ENCODE assay signal across 20 cellular contexts in the genomic region with DNA sequence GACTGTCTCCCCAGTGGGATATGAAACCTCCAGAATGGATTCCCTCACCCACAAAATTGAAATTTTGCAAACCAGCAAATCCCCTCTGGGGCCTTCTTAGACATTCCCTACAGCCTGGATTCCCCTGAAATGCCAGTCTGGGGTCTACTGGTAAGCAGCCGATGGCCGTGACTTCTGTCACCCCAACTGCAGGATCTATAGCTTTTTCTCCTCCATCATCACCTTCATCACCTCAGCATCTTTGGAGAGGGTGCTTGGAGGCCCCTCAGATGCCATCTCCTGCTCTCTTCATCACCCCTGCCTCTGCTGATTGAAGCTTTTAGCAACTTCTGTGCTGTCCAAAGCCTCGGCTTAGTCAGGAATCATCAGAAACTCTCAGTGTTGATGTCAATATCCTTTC. TPM values are rescaled to one million over a fixed set of nuclear protein-coding genes. Genes with fewer than 3 reads are reported as not detected.
DNase-seq lines count a peak whose midpoint lies in the region; ATAC-seq and TF ChIP-seq lines count a peak whose summit lies in the region.
"Had no signal": no experiment of that assay in that cellular context is flagged by ENCODE, and none has a peak within 500 bp of the region (broad histone marks: within the 10 kb centered on the region; RNA-seq: fewer than 3 reads in every experiment).

No MANE protein-coding gene starts in this region.

- no peak for ATAC-seq in HG03342 (IDR thresholded peaks at IDR 0.05; ENCODE audit: unreplicated experiment)
- ATAC-seq: GM12878, HepG2 had no signal

- no peaks in the 10 kb centered on the region for H3K79me2 ChIP-seq in neural progenitor cell (ENCODE audit: low read depth)

- no peak overlapping the region for H3K4me2 ChIP-seq in neural progenitor cell

- peaks cover 15% of the 10 kb centered on the region for H3F3A ChIP-seq in neural progenitor cell (ENCODE audit: low read depth)

- peaks cover 3% of the 10 kb centered on the region for H3K9me3 Mint-ChIP-seq in neural progenitor cell
- H3K9me3 Mint-ChIP-seq: CD4-positive, alpha-beta T cell had no signal

- H3K9me3 ChIP-seq in neural progenitor cell (ENCODE audit: low read depth), result peaks cover 6% of the 10 kb centered on the region
- H3K9me3 ChIP-seq in tibial artery, result no peaks in the 10 kb centered on the region

- peaks cover 51% of the 10 kb centered on the region for H3K27me3 Mint-ChIP-seq in neural progenitor cell (ENCODE audit: insufficient read depth, low read depth)

- no peak overlapping the region for H2AFZ ChIP-seq in neural progenitor cell (replicated peaks)

- peaks cover 25% of the 10 kb centered on the region for H4K20me1 ChIP-seq in neural progenitor cell (ENCODE audit: low read depth)

- peak overlapping the region; percentile 75 for H3K4me3 Mint-ChIP-seq in neural progenitor cell
- H3K4me3 Mint-ChIP-seq: CD4-positive, alpha-beta T cell had no signal

- H3K4me3 ChIP-seq in coronary artery, result no peak overlapping the region
- H3K4me3 ChIP-seq in neural progenitor cell, result no peak overlapping the region
- no peak overlapping the region for H3K4me3 ChIP-seq in tibial artery
- H3K4me3 ChIP-seq: GM12878 had no signal

- H3K36me3 Mint-ChIP-seq in neural progenitor cell, result no peaks in the 10 kb centered on the region

- peaks cover 23% of the 10 kb centered on the region for H3K4me1 Mint-ChIP-seq in neural progenitor cell

- peaks cover 63% of the 10 kb centered on the region for H3K27me3 ChIP-seq in neural progenitor cell
- no peaks in the 10 kb centered on the region for H3K27me3 ChIP-seq in tibial artery

- 0 out of 2 replicates have a peak overlapping the region, but pooled peaks have one; percentile 45 for H3K27ac ChIP-seq in 22Rv1
- H3K27ac ChIP-seq in coronary artery, result peak overlapping the region; percentile 70 to 93
- H3K27ac ChIP-seq in neural progenitor cell, result no peak overlapping the region
- H3K27ac ChIP-seq in tibial artery, result peak overlapping the region; percentile 88 to 94

- H3K36me3 ChIP-seq in neural progenitor cell (no peaks in the 10 kb centered on the region), tibial artery (no peaks in the 10 kb centered on the region)

- peak; percentile 72 for DNase-seq in coronary artery (ENCODE audit: low spot score)
- no peak for DNase-seq in neural progenitor cell (ENCODE audit: low spot score)
- DNase-seq in tibial artery, result no peak
- DNase-seq in effector CD8-positive, alpha-beta T cell (lab: John Stamatoyannopoulos, UW), result no peak
- DNase-seq in GM13977 (ENCODE audit: low spot score), result no peak
- no peak for DNase-seq in A172 (ENCODE audit: low spot score)
- DNase-seq: 8988T; ACHN; C1 segment of cervical spinal cord; Calu3; CD4-positive, alpha-beta T cell; DMS 273 treated with DMSO at 0.1 percent for 48 hours; DMS79; GOT3; H9 had no signal

- in situ Hi-C loops in GM13977 (cut with MboI; ENCODE audit: low pct_unique_long_range_greater_than_20kb, low sequenced_read_pairs, unreplicated experiment), result loop anchor here (5.0 to 25.0 kb wide), 2 partner anchors 228 to 468 kb away; no protein-coding TSS in a partner anchor

- TF ChIP-seq CTCF in 22Rv1 (IDR thresholded peaks at IDR 0.05), result no peak
- no peak for TF ChIP-seq CTCF in coronary artery (IDR thresholded peaks at IDR 0.05)
- TF ChIP-seq CTCF in neural progenitor cell (IDR thresholded peaks at IDR 0.05), result no peak
- no peak for TF ChIP-seq CTCF in tibial artery (IDR thresholded peaks at IDR 0.05)
- TF ChIP-seq CTCF in GM13977 (IDR thresholded peaks at IDR 0.05; ENCODE audit: extremely low read depth, insufficient read depth, missing control alignments), result no peak

- H3K4me1 ChIP-seq in neural progenitor cell (peaks cover 26% of the 10 kb centered on the region), tibial artery (peaks cover 0 to 43% (median 37%) of the 10 kb centered on the region in 4 donors)

- no peak overlapping the region for H3K9ac ChIP-seq in neural progenitor cell

- intact Hi-C loops in tibial artery (cut with DNase I; ENCODE audit: low total_unique reads), result loop anchor here (2.0 kb wide), 1 partner anchor 247 kb away; no protein-coding TSS in a partner anchor

- no peak overlapping the region for H3K27ac Mint-ChIP-seq in neural progenitor cell
- H3K27ac Mint-ChIP-seq: B cell; CD4-positive, alpha-beta T cell; H9 had no signal

RNA-seq across cellular contexts. Expression of gene KCNMA1, which starts 2.6 kb away (rescaled TPM):
- 2.4 and 3.7 TPM in 2 replicates for total RNA-seq in neural progenitor cell (ENCODE audit: low replicate concordance)
- 38.5 and 50.7 TPM in 2 replicates for total RNA-seq in A172 (2014; rRNA removed; shearing (Covaris generic))
- total RNA-seq: CD4-positive, alpha-beta T cell had no signal
